14 cellular contexts compared by ENCODE assay signal in genomic region chr13:76522083-76522755, GRCh38.
DNase-seq lines count a peak whose midpoint lies in the region; ATAC-seq and TF ChIP-seq lines count a peak whose summit lies in the region.
"Had no signal": no experiment of that assay in that cellular context is flagged by ENCODE, and none has a peak within 500 bp of the region (broad histone marks: within the 10 kb centered on the region; RNA-seq: fewer than 3 reads in every experiment).

No MANE protein-coding gene starts in this region.

- no peaks in the 10 kb centered on the region for H3K9me3 ChIP-seq in neuronal stem cell (replicated peaks in 1 of 2; ENCODE audit: control insufficient read depth in 2 of 2, insufficient read depth in 1 of 2, low read depth in 1 of 2, low read length in 2 of 2)
- H3K9me3 ChIP-seq: right atrium auricular region, suprapubic skin had no signal

- H3K27ac ChIP-seq in neuronal stem cell (replicated peaks; ENCODE audit: low read length) = no peak overlapping the region
- H3K27ac ChIP-seq: right atrium auricular region, suprapubic skin had no signal

- no peak overlapping the region for H4K8ac ChIP-seq in neuronal stem cell (ENCODE audit: low read depth, low read length)

- no CpG with 5 or more reads among the region's 4 CpGs for WGBS in neuronal stem cell (ENCODE audit: extremely low coverage in 2 of 2, insufficient read length in 2 of 2, insufficient replicate concordance in 1 of 2), 2 donors

- no peak overlapping the region for H3K4me3 ChIP-seq in epithelial cell of esophagus (ENCODE audit: low read length)
- no peak overlapping the region for H3K4me3 ChIP-seq in neuronal stem cell (ENCODE audit: low read length in 2 of 2)
- H3K4me3 ChIP-seq: GM12878, right atrium auricular region, suprapubic skin had no signal

- H3K9ac ChIP-seq in neuronal stem cell (ENCODE audit: low read depth, low read length, poor library complexity) = no peak overlapping the region

- H2AK5ac ChIP-seq in neuronal stem cell (ENCODE audit: low read depth, low read length) = no peak overlapping the region

- no peak overlapping the region for H3K23ac ChIP-seq in neuronal stem cell (ENCODE audit: low read depth, low read length, poor library complexity)

- H2BK5ac ChIP-seq in neuronal stem cell (ENCODE audit: low read length) = no peak overlapping the region

- no peak overlapping the region for H2BK12ac ChIP-seq in neuronal stem cell (ENCODE audit: low read length)

- TF ChIP-seq CTCF in epithelial cell of esophagus (IDR thresholded peaks at IDR 0.05; ENCODE audit: insufficient read depth, low read depth, low read length, missing control alignments) = no peak

- peak overlapping the region; percentile 27 for H2AFZ ChIP-seq in neuronal stem cell (ENCODE audit: low read length)

- ATAC-seq in HG03571 (IDR thresholded peaks at IDR 0.05; ENCODE audit: unreplicated experiment) = no peak
- no peak for ATAC-seq in HG03045 (IDR thresholded peaks at IDR 0.05; ENCODE audit: unreplicated experiment)
- ATAC-seq: GM12878 had no signal

- H3K79me1 ChIP-seq in neuronal stem cell (ENCODE audit: low read depth, low read length) = no peaks in the 10 kb centered on the region

- no peak overlapping the region for H3K4me2 ChIP-seq in neuronal stem cell (ENCODE audit: insufficient read depth, low read length, poor library complexity, severe bottlenecking)

- DNase-seq in NCI-H146 (lab: John Stamatoyannopoulos, UW) (peak; percentile 40), NCI-H146 treated with DMSO at 0.1 percent for 48 hours (lab: John Stamatoyannopoulos, UW; ENCODE audit: unreplicated experiment) (no peak), NCI-H526 (lab: John Stamatoyannopoulos, UW) (peak; percentile 58 to 62), epithelial cell of esophagus (ENCODE audit: low read depth) (peak; percentile 67), neuronal stem cell (ENCODE audit: low spot score) (no peak)
- DNase-seq in NK-92 treated with Interleukin-12 subunit alpha and Interleukin-12 subunit beta, amount 100 ng/mL, for 24 hours (lab: John Stamatoyannopoulos, UW) = no peak
- DNase-seq: 8988T, amygdala, NCI-H2107 had no signal

- no peaks in the 10 kb centered on the region for H3K4me1 ChIP-seq in neuronal stem cell (ENCODE audit: control insufficient read depth in 2 of 2, insufficient read depth in 1 of 2, low read depth in 1 of 2, low read length in 2 of 2)
- H3K4me1 ChIP-seq: right atrium auricular region had no signal

- no peak overlapping the region for H3K14ac ChIP-seq in neuronal stem cell (ENCODE audit: low read length)

- H3K36me3 ChIP-seq in neuronal stem cell (replicated peaks in 1 of 2; ENCODE audit: control insufficient read depth in 2 of 2, insufficient read depth in 2 of 2, low read length in 2 of 2) = no peaks in the 10 kb centered on the region
- H3K36me3 ChIP-seq: right atrium auricular region, suprapubic skin had no signal

- H3K27me3 ChIP-seq in neuronal stem cell (ENCODE audit: control insufficient read depth in 3 of 3, insufficient read depth in 3 of 3, low read depth in 1 of 3, low read length in 3 of 3) = no peaks in the 10 kb centered on the region
- H3K27me3 ChIP-seq: right atrium auricular region, suprapubic skin had no signal

- no peak overlapping the region for H2BK15ac ChIP-seq in neuronal stem cell (ENCODE audit: low read length)

- H3K4ac ChIP-seq in neuronal stem cell (ENCODE audit: low read length) = no peak overlapping the region

- no peak overlapping the region for H4K91ac ChIP-seq in neuronal stem cell (ENCODE audit: low read depth, low read length, poor library complexity)

- H3K18ac ChIP-seq in neuronal stem cell (ENCODE audit: low read length) = no peak overlapping the region

- H2BK120ac ChIP-seq in neuronal stem cell (ENCODE audit: low read depth, low read length) = no peak overlapping the region

Comparison
In these comparisons a context has a peak if more than half of its experiments do, and no peak if none do; other contexts are left out.
1. DNase-seq: peak in NCI-H146 (single experiment), NCI-H526 (2 of 2) and epithelial cell of esophagus (single experiment); none in NCI-H146 treated with DMSO at 0.1 percent for 48 hours (single experiment), neuronal stem cell (single experiment) and NK-92 treated with Interleukin-12 subunit alpha and Interleukin-12 subunit beta, amount 100 ng/mL, for 24 hours (single experiment).